Comparison of ENCODE assay signal across 2 cellular contexts in the genomic region with DNA sequence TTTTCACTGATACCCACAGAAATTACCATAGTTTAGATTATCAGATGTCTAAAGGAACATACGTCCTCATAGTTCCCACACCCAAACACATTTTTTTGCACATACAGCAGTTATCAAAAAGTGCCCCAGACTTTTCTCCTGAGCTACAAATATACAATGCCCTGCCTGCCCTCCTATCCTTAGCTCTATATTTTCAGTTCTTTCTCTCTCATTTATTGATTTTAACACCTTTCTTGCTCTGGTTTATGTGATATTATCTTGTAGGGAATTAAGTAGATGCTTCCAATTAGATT.
A peak's percentile ranks its signal among the peaks of the same experiment; 100 is the strongest.
TF ChIP-seq lines count a peak whose summit lies in the region.

No MANE protein-coding gene starts in this region.

TF ChIP-seq in IMR-90, 13 proteins besides CTCF, POLR2A, EP300 and RAD21:
- TF ChIP-seq MAFK (IDR thresholded peaks at IDR 0.05; ENCODE audit: low read depth, low read length) (peak; percentile 36; the same call in 1 of the 2 replicates), BHLHE40 (IDR thresholded peaks at IDR 0.05; ENCODE audit: low read depth, low read length) (no peak)
TF ChIP-seq in IMR-90: peak in this region for 1.

TF ChIP-seq in K562, 482 proteins besides CTCF, POLR2A, EP300 and RAD21:
- TF ChIP-seq MAFF (IDR thresholded peaks at IDR 0.05; ENCODE audit: low read length), result peak; percentile 41; the same call in 1 of the 2 replicates
- TF ChIP-seq TEAD4 (IDR thresholded peaks at IDR 0.05; ENCODE audit: low read length), result no peak
- no peak for TF ChIP-seq TEAD4 (CRISPR knock-in tag; IDR thresholded peaks at IDR 0.05; ENCODE audit: borderline replicate concordance)
- TF ChIP-seq MAFK (IDR thresholded peaks at IDR 0.05; ENCODE audit: low read length), result peak; percentile 22; the same call in 1 of the 2 replicates
- TF ChIP-seq, protein P1, sequence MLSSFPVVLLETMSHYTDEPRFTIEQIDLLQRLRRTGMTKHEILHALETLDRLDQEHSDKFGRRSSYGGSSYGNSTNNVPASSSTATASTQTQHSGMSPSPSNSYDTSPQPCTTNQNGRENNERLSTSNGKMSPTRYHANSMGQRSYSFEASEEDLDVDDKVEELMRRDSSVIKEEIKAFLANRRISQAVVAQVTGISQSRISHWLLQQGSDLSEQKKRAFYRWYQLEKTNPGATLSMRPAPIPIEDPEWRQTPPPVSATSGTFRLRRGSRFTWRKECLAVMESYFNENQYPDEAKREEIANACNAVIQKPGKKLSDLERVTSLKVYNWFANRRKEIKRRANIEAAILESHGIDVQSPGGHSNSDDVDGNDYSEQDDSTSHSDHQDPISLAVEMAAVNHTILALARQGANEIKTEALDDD (IDR thresholded peaks at IDR 0.05), result no peak
- peak; percentile 57 for TF ChIP-seq C11orf30 (IDR thresholded peaks at IDR 0.05; ENCODE audit: low read depth)
- TF ChIP-seq MAFG (tag; conservative IDR thresholded peaks at IDR 0.05), result peak; percentile 44; the same call in 1 of the 2 replicates
- no peak for TF ChIP-seq ZEB2 (IDR thresholded peaks at IDR 0.05)
- TF ChIP-seq ZNF239 (CRISPR knock-in tag; IDR thresholded peaks at IDR 0.05), result no peak
- TF ChIP-seq MBD1 (CRISPR knock-in tag; IDR thresholded peaks at IDR 0.05), result no peak
- peak; percentile 81 for TF ChIP-seq ZNF316 (IDR thresholded peaks at IDR 0.05)
- TF ChIP-seq ZNF324 (CRISPR knock-in tag; IDR thresholded peaks at IDR 0.05), result no peak
- TF ChIP-seq ZNF224 (CRISPR knock-in tag; IDR thresholded peaks at IDR 0.05), result no peak
- no peak for TF ChIP-seq ZBTB1 (CRISPR knock-in tag; IDR thresholded peaks at IDR 0.05; ENCODE audit: borderline replicate concordance, low read depth)
- TF ChIP-seq GMEB1 (CRISPR knock-in tag; IDR thresholded peaks at IDR 0.05), result no peak
- TF ChIP-seq TSC22D4 (tag; IDR thresholded peaks at IDR 0.05), result no peak
- no peak for TF ChIP-seq FOXK1 (CRISPR knock-in tag; IDR thresholded peaks at IDR 0.05; ENCODE audit: borderline replicate concordance)
- TF ChIP-seq PHF8 (IDR thresholded peaks at IDR 0.05; ENCODE audit: borderline replicate concordance, low read length), result no peak
- TF ChIP-seq SOX6 (IDR thresholded peaks at IDR 0.05), result no peak
- TF ChIP-seq ZKSCAN3 (CRISPR knock-in tag; IDR thresholded peaks at IDR 0.05), result no peak
TF ChIP-seq in K562: peak in this region for 5.
